Comparison of ENCODE assay signal across 10 cellular contexts in genomic region chr5:177448244-177448950, GRCh38. TPM values are rescaled to one million over a fixed set of nuclear protein-coding genes. Genes with fewer than 3 reads are reported as not detected.
A peak's percentile ranks its signal among the peaks of the same experiment; 100 is the strongest.
DNase-seq lines count a peak whose midpoint lies in the region; ATAC-seq, FAIRE-seq and TF ChIP-seq lines count a peak whose summit lies in the region.
"Had no signal": no experiment of that assay in that cellular context is flagged by ENCODE, and none has a peak within 500 bp of the region (broad histone marks: within the 10 kb centered on the region; RNA-seq: fewer than 3 reads in every experiment).

No MANE protein-coding gene starts in this region.

- H3K27me3 ChIP-seq in endothelial cell of umbilical vein (ENCODE audit: control insufficient read depth in 2 of 2, insufficient read depth in 2 of 2, low read length in 2 of 2) = no peaks in the 10 kb centered on the region

- H3K9me1 ChIP-seq in endothelial cell of umbilical vein (replicated peaks; ENCODE audit: control insufficient read depth, extremely low read depth, insufficient read depth, low read length) = no peaks in the 10 kb centered on the region

- ATAC-seq in activated T-cell treated with anti-CD3 and anti-CD28 coated beads, Interleukin-2, amount 50 U/mL, for 4 hours = no peak
- ATAC-seq in SK-N-SH treated with all-trans-retinoic acid at 6 μM for 48 hours = no peak
- no peak for ATAC-seq in stimulated activated memory B cell treated with anti-CD40 and anti-IgM and Interleukin-4, amounts not matched to agents 10 μg/mL and 1 μg/mL and 100 μg/mL, for 72 hours

- intact Hi-C loops in endothelial cell of umbilical vein (cut with micrococcal nuclease) = no loop called here
- intact Hi-C loops in posterior vena cava (cut with DNase I) = no loop called here

- peaks cover 23% of the 10 kb centered on the region for H3K4me1 ChIP-seq in endothelial cell of umbilical vein (ENCODE audit: control insufficient read depth, extremely low read depth, insufficient read depth, low read length)

- H3K4me3 Mint-ChIP-seq in activated T-cell treated with anti-CD3 and anti-CD28 coated beads, Interleukin-2, amount 50 U/mL, for 4 hours = peak overlapping the region; percentile 56
- peak overlapping the region; percentile 52 for H3K4me3 Mint-ChIP-seq in stimulated activated memory B cell treated with anti-CD40 and anti-IgM and Interleukin-4, amounts not matched to agents 10 μg/mL and 1 μg/mL and 100 μg/mL, for 72 hours

- no peak overlapping the region for H2AFZ ChIP-seq in endothelial cell of umbilical vein (ENCODE audit: low read depth, low read length)

- no peak for DNase-seq in activated T-cell treated with anti-CD3 and anti-CD28 coated beads, Interleukin-2, amount 50 U/mL, for 4 hours
- no peak for DNase-seq in activated T-cell treated with anti-CD3 and anti-CD28 coated beads, Interleukin-2, amount 50 U/mL, for 1 hour
- DNase-seq in endothelial cell of umbilical vein (ENCODE audit: low read depth, low spot score) = no peak
- DNase-seq in epidermal melanocyte (ENCODE audit: insufficient read length, low spot score) = no peak
- DNase-seq in stimulated activated CD4-positive, alpha-beta T cell treated with anti-CD3 and anti-CD28 coated beads, Interleukin-2, amount 100 ng/mL, for 24 hours = no peak
- no peak for DNase-seq in posterior vena cava (ENCODE audit: low spot score)

- no peak for TF ChIP-seq POLR2A in endothelial cell of umbilical vein (IDR thresholded peaks at IDR 0.05; ENCODE audit: low read depth, low read length)

- no peaks in the 10 kb centered on the region for H3K9me3 Mint-ChIP-seq in activated T-cell treated with anti-CD3 and anti-CD28 coated beads, Interleukin-2, amount 50 U/mL, for 4 hours
- H3K9me3 Mint-ChIP-seq in stimulated activated memory B cell treated with anti-CD40 and anti-IgM and Interleukin-4, amounts not matched to agents 10 μg/mL and 1 μg/mL and 100 μg/mL, for 72 hours = no peaks in the 10 kb centered on the region

- H3K36me3 Mint-ChIP-seq in activated T-cell treated with anti-CD3 and anti-CD28 coated beads, Interleukin-2, amount 50 U/mL, for 4 hours (ENCODE audit: insufficient read depth) = no peaks in the 10 kb centered on the region
- no peaks in the 10 kb centered on the region for H3K36me3 Mint-ChIP-seq in stimulated activated memory B cell treated with anti-CD40 and anti-IgM and Interleukin-4, amounts not matched to agents 10 μg/mL and 1 μg/mL and 100 μg/mL, for 72 hours

- BruUV-seq in endothelial cell of umbilical vein (replicated peaks; lab: Mats Ljungman, UMichigan) = TSS peak; percentile 10

- no peak overlapping the region for H3K9ac ChIP-seq in endothelial cell of umbilical vein (replicated peaks; ENCODE audit: extremely low read depth, insufficient read depth, low read length)

- H3K4me3 ChIP-seq in endothelial cell of umbilical vein (replicated peaks in 1 of 3; ENCODE audit: insufficient read depth in 1 of 3, low read depth in 1 of 3, low read length in 3 of 3) = no peak overlapping the region
- H3K4me3 ChIP-seq: left lung had no signal

- H3K27ac Mint-ChIP-seq in stimulated activated memory B cell treated with anti-CD40 and anti-IgM and Interleukin-4, amounts not matched to agents 10 μg/mL and 1 μg/mL and 100 μg/mL, for 72 hours = peak overlapping the region; percentile 13

- dilution Hi-C loops in endothelial cell of umbilical vein (cut with MboI; ENCODE audit: extremely low pct_ligation_motif_present, low sequenced_read_pairs) = no loop called here

- H3K4me1 Mint-ChIP-seq in activated T-cell treated with anti-CD3 and anti-CD28 coated beads, Interleukin-2, amount 50 U/mL, for 4 hours (ENCODE audit: low read depth) = peaks cover 49% of the 10 kb centered on the region
- peaks cover 60% of the 10 kb centered on the region for H3K4me1 Mint-ChIP-seq in stimulated activated memory B cell treated with anti-CD40 and anti-IgM and Interleukin-4, amounts not matched to agents 10 μg/mL and 1 μg/mL and 100 μg/mL, for 72 hours

- peak overlapping the region; percentile 6 for H3K4me2 ChIP-seq in endothelial cell of umbilical vein (ENCODE audit: insufficient read depth, low read length)

- POLR2A ChIA-PET in endothelial cell of umbilical vein (lab: Charles Lee) = interaction anchor here (1.5 kb wide), 1 partner anchor 49 kb away, joined by 7 read pairs; the partner anchor contains the start of gene PDLIM7

- H3K27me3 Mint-ChIP-seq in activated T-cell treated with anti-CD3 and anti-CD28 coated beads, Interleukin-2, amount 50 U/mL, for 4 hours (ENCODE audit: low read depth) = no peaks in the 10 kb centered on the region
- no peaks in the 10 kb centered on the region for H3K27me3 Mint-ChIP-seq in stimulated activated memory B cell treated with anti-CD40 and anti-IgM and Interleukin-4, amounts not matched to agents 10 μg/mL and 1 μg/mL and 100 μg/mL, for 72 hours

- no peak overlapping the region for H3K27ac ChIP-seq in endothelial cell of umbilical vein (ENCODE audit: insufficient read depth, low read depth, low read length)
- H3K27ac ChIP-seq: left lung had no signal

- no peaks in the 10 kb centered on the region for H3K36me3 ChIP-seq in endothelial cell of umbilical vein (ENCODE audit: control insufficient read depth in 2 of 2, extremely low read depth in 1 of 2, insufficient read depth in 2 of 2, low read length in 2 of 2)

- TF ChIP-seq CTCF in endothelial cell of umbilical vein (IDR thresholded peaks at IDR 0.05; ENCODE audit: extremely low read depth in 1 of 2, insufficient read depth in 1 of 2, low read depth in 1 of 2, low read length in 2 of 2) = no peak

- H4K20me1 ChIP-seq in endothelial cell of umbilical vein (replicated peaks; ENCODE audit: control insufficient read depth, extremely low read depth, insufficient read depth, low read length) = no peaks in the 10 kb centered on the region

- CTCF ChIA-PET in endothelial cell of umbilical vein (lab: Charles Lee) = interaction anchor here (1.0 to 13.5 kb wide), 9 partner anchors 9 to 138 kb away, joined by 3 to 288 read pairs (median 7); partner anchors contain the start of genes GRK6 and PFN3

- peak; percentile 60 for FAIRE-seq in endothelial cell of umbilical vein (lab: Jason Lieb, UNC)

- no peaks in the 10 kb centered on the region for H3K79me2 ChIP-seq in endothelial cell of umbilical vein (ENCODE audit: control insufficient read depth, insufficient read depth, low read length)

- no peaks in the 10 kb centered on the region for H3K9me3 ChIP-seq in endothelial cell of umbilical vein (replicated peaks; ENCODE audit: control insufficient read depth, insufficient read depth, low read length)
- H3K9me3 ChIP-seq: left lung had no signal

RNA-seq across cellular contexts. Expression of gene PRR7, which starts 1.8 kb away (rescaled TPM):
- 10 to 100 TPM; 11.7 to 19.8 (median 14.2) TPM for total RNA-seq in activated T-cell treated with anti-CD3 and anti-CD28 coated beads, Interleukin-2, amount 50 U/mL, for 4 hours
- total RNA-seq in endothelial cell of umbilical vein (5.7 and 6.5 TPM in 2 replicates), posterior vena cava (1 to 10 TPM in 1 of 2 donors, under 1 TPM in 1; 0.79 to 2.0 TPM)
- polyA plus RNA-seq in endothelial cell of umbilical vein = 6.6 and 10.5 TPM in 2 replicates
- polyA plus RNA-seq in endothelial cell of umbilical vein (2011; cell fraction: cytosol; rRNA removed) = 1.9 and 4.7 TPM in 2 replicates
- polyA plus RNA-seq in endothelial cell of umbilical vein (2011; cell fraction: nucleus; rRNA removed) = 1.9 and 2.6 TPM in 2 replicates
- polyA plus RNA-seq in endothelial cell of umbilical vein (2012) = 2.6 and 4.7 TPM in 2 replicates
- polyA minus RNA-seq in endothelial cell of umbilical vein = 0.38 and 0.63 TPM in 2 replicates
- polyA minus RNA-seq in endothelial cell of umbilical vein (2011; cell fraction: cytosol; rRNA and poly(A)+ RNA removed) = 6.8 TPM
- polyA minus RNA-seq in endothelial cell of umbilical vein (2011; cell fraction: nucleus; rRNA and poly(A)+ RNA removed) = 0.53 and 1.8 TPM in 2 replicates

RNA-seq across cellular contexts. Expression of gene GRK6, which starts 21.9 kb away (rescaled TPM):
- 100 to 1,000 TPM; 140 to 163 (median 158) TPM for total RNA-seq in activated T-cell treated with anti-CD3 and anti-CD28 coated beads, Interleukin-2, amount 50 U/mL, for 4 hours
- total RNA-seq in endothelial cell of umbilical vein (36.4 and 37.0 TPM in 2 replicates), posterior vena cava (10 to 100 TPM; 22.9 to 28.2 TPM)
- 22.9 and 28.9 TPM in 2 replicates for polyA plus RNA-seq in endothelial cell of umbilical vein
- polyA plus RNA-seq in endothelial cell of umbilical vein (2011; cell fraction: cytosol; rRNA removed) = 26.5 and 28.2 TPM in 2 replicates
- 28.5 and 31.3 TPM in 2 replicates for polyA plus RNA-seq in endothelial cell of umbilical vein (2011; cell fraction: nucleus; rRNA removed)
- polyA plus RNA-seq in endothelial cell of umbilical vein (2012) = 20.7 and 22.4 TPM in 2 replicates
- polyA minus RNA-seq in endothelial cell of umbilical vein = 17.0 and 32.8 TPM in 2 replicates
- polyA minus RNA-seq in endothelial cell of umbilical vein (2011; cell fraction: cytosol; rRNA and poly(A)+ RNA removed) = 11.3 TPM
- 14.8 and 26.7 TPM in 2 replicates for polyA minus RNA-seq in endothelial cell of umbilical vein (2011; cell fraction: nucleus; rRNA and poly(A)+ RNA removed)

RNA-seq across cellular contexts. Expression of gene DBN1, which starts 25.0 kb away (rescaled TPM):
- 10 to 100 TPM; 16.6 to 48.5 (median 21.6) TPM for total RNA-seq in activated T-cell treated with anti-CD3 and anti-CD28 coated beads, Interleukin-2, amount 50 U/mL, for 4 hours
- 310 and 336 TPM in 2 replicates for total RNA-seq in endothelial cell of umbilical vein
- 198 and 267 TPM in 2 replicates for polyA plus RNA-seq in endothelial cell of umbilical vein
- 95.2 and 108 TPM in 2 replicates for polyA plus RNA-seq in endothelial cell of umbilical vein (2011; cell fraction: cytosol; rRNA removed)
- 848 and 1,132 TPM in 2 replicates for polyA plus RNA-seq in endothelial cell of umbilical vein (2011; cell fraction: nucleus; rRNA removed)
- 185 and 211 TPM in 2 replicates for polyA plus RNA-seq in endothelial cell of umbilical vein (2012)
- 158 and 165 TPM in 2 replicates for polyA minus RNA-seq in endothelial cell of umbilical vein
- polyA minus RNA-seq in endothelial cell of umbilical vein (2011; cell fraction: cytosol; rRNA and poly(A)+ RNA removed) = 9.4 TPM
- 135 and 363 TPM in 2 replicates for polyA minus RNA-seq in endothelial cell of umbilical vein (2011; cell fraction: nucleus; rRNA and poly(A)+ RNA removed)
- 100 to 1,000 TPM in 1 of 2 donors, 10 to 100 TPM in 1; 94.9 to 121 TPM for total RNA-seq in posterior vena cava

RNA-seq across cellular contexts. Expression of gene F12, which starts 39.0 kb away (rescaled TPM):
- 1 to 10 TPM; 1.7 to 5.7 (median 3.1) TPM for total RNA-seq in activated T-cell treated with anti-CD3 and anti-CD28 coated beads, Interleukin-2, amount 50 U/mL, for 4 hours
- 1.00 and 1.4 TPM in 2 replicates for total RNA-seq in endothelial cell of umbilical vein
- 1.4 and 2.7 TPM in 2 replicates for polyA plus RNA-seq in endothelial cell of umbilical vein
- 0.66 and 1.1 TPM in 2 replicates for polyA plus RNA-seq in endothelial cell of umbilical vein (2011; cell fraction: cytosol; rRNA removed)
- 0.73 and 0.96 TPM in 2 replicates for polyA plus RNA-seq in endothelial cell of umbilical vein (2011; cell fraction: nucleus; rRNA removed)
- 1.6 and 1.7 TPM in 2 replicates for polyA plus RNA-seq in endothelial cell of umbilical vein (2012)
- polyA minus RNA-seq in endothelial cell of umbilical vein = 0.24 and 0.57 TPM in 2 replicates
- polyA minus RNA-seq in endothelial cell of umbilical vein (2011; cell fraction: cytosol; rRNA and poly(A)+ RNA removed) = 7.9 TPM
- 0.29 TPM in 1 of 2 replicates, not detected in the other for polyA minus RNA-seq in endothelial cell of umbilical vein (2011; cell fraction: nucleus; rRNA and poly(A)+ RNA removed)
- under 1 TPM; 0.38 to 0.93 TPM for total RNA-seq in posterior vena cava

RNA-seq across cellular contexts. Expression of gene PFN3, which starts 47.9 kb away (rescaled TPM):
- total RNA-seq in activated T-cell treated with anti-CD3 and anti-CD28 coated beads, Interleukin-2, amount 50 U/mL, for 4 hours = not detected
- total RNA-seq in endothelial cell of umbilical vein = not detected in 2 replicates
- polyA plus RNA-seq in endothelial cell of umbilical vein = not detected in 2 replicates
- not detected in 2 replicates for polyA plus RNA-seq in endothelial cell of umbilical vein (2011; cell fraction: cytosol; rRNA removed)
- not detected in 2 replicates for polyA plus RNA-seq in endothelial cell of umbilical vein (2011; cell fraction: nucleus; rRNA removed)
- not detected in 2 replicates for polyA plus RNA-seq in endothelial cell of umbilical vein (2012)
- not detected in 2 replicates for polyA minus RNA-seq in endothelial cell of umbilical vein
- not detected for polyA minus RNA-seq in endothelial cell of umbilical vein (2011; cell fraction: cytosol; rRNA and poly(A)+ RNA removed)
- polyA minus RNA-seq in endothelial cell of umbilical vein (2011; cell fraction: nucleus; rRNA and poly(A)+ RNA removed) = not detected in 2 replicates
- not detected for total RNA-seq in posterior vena cava
- total RNA-seq: left lung, LHCN-M2 had no signal
